Comparison of ENCODE assay signal across 12 cellular contexts in genomic region chr16:67516296-67517177, GRCh38. TPM values are rescaled to one million over a fixed set of nuclear protein-coding genes. Genes with fewer than 3 reads are reported as not detected.
DNase-seq lines count a peak whose midpoint lies in the region; TF ChIP-seq lines count a peak whose summit lies in the region.
"Had no signal": no experiment of that assay in that cellular context is flagged by ENCODE, and none has a peak within 500 bp of the region (broad histone marks: within the 10 kb centered on the region; RNA-seq: fewer than 3 reads in every experiment).

No MANE protein-coding gene starts in this region.

- no peak for TF ChIP-seq CTCF in Peyer's patch (IDR thresholded peaks at IDR 0.05)

- no peak for TF ChIP-seq POLR2A in Peyer's patch (IDR thresholded peaks at IDR 0.05)

- H2BK12ac ChIP-seq in neuronal stem cell (ENCODE audit: low read length), result no peak overlapping the region

- peak; percentile 54 for DNase-seq in COLO829 (ENCODE audit: low spot score)
- DNase-seq in Peyer's patch, result no peak
- peak; percentile 19 for DNase-seq in epidermal melanocyte (ENCODE audit: insufficient read length, low spot score)
- no peak for DNase-seq in neuronal stem cell (ENCODE audit: low spot score)
- DNase-seq in Ammon's horn (ENCODE audit: low spot score), result no peak
- DNase-seq in NCI-H1694 treated with DMSO at 0.1 percent for 48 hours (lab: John Stamatoyannopoulos, UW), result no peak
- DNase-seq in HT-29 (ENCODE audit: low spot score), result no peak
- DNase-seq in NCI-H524 (lab: John Stamatoyannopoulos, UW), result no peak
- DNase-seq: activated CD8-positive, alpha-beta T cell treated with anti-CD3 and anti-CD28 coated beads, Interleukin-2, amount 10 ng/mL, durations not matched to agents 7 days and 5 days; left cardiac atrium; NCI-H446; retina had no signal

- H3K27me3 ChIP-seq in Peyer's patch, result no peaks in the 10 kb centered on the region
- H3K27me3 ChIP-seq in neuronal stem cell (ENCODE audit: control insufficient read depth in 3 of 3, insufficient read depth in 3 of 3, low read depth in 1 of 3, low read length in 3 of 3), result peaks cover 0 to 3% (median 0%) of the 10 kb centered on the region in 3 experiments

- H3K4me3 ChIP-seq in Peyer's patch, result no peak overlapping the region
- no peak overlapping the region for H3K4me3 ChIP-seq in neuronal stem cell (ENCODE audit: low read length in 2 of 2)

- no peak overlapping the region for H3K4ac ChIP-seq in neuronal stem cell (ENCODE audit: low read length)

- no peak overlapping the region for H2BK120ac ChIP-seq in neuronal stem cell (ENCODE audit: low read depth, low read length)

- no CpG with 5 or more reads among the region's 12 CpGs for WGBS in neuronal stem cell (ENCODE audit: extremely low coverage in 2 of 2, insufficient read length in 2 of 2, insufficient replicate concordance in 1 of 2), 2 donors

- H2BK15ac ChIP-seq in neuronal stem cell (ENCODE audit: low read length), result no peak overlapping the region

- H3K14ac ChIP-seq in neuronal stem cell (ENCODE audit: low read length), result no peak overlapping the region

- no peaks in the 10 kb centered on the region for H3K36me3 ChIP-seq in Peyer's patch
- no peaks in the 10 kb centered on the region for H3K36me3 ChIP-seq in neuronal stem cell (replicated peaks in 1 of 2; ENCODE audit: control insufficient read depth in 2 of 2, insufficient read depth in 2 of 2, low read length in 2 of 2)

- H2AK5ac ChIP-seq in neuronal stem cell (ENCODE audit: low read depth, low read length), result no peak overlapping the region

- peak overlapping the region; percentile 37 for H2AFZ ChIP-seq in neuronal stem cell (ENCODE audit: low read length)

- H3K27ac ChIP-seq in Peyer's patch, result peak overlapping the region in 3 of 4 donors; percentile 27 to 89 (median 87)
- H3K27ac ChIP-seq in neuronal stem cell (replicated peaks; ENCODE audit: low read length), result no peak overlapping the region

- H4K91ac ChIP-seq in neuronal stem cell (ENCODE audit: low read depth, low read length, poor library complexity), result no peak overlapping the region

- H3K79me1 ChIP-seq in neuronal stem cell (ENCODE audit: low read depth, low read length), result no peaks in the 10 kb centered on the region

- H3K23ac ChIP-seq in neuronal stem cell (ENCODE audit: low read depth, low read length, poor library complexity), result no peak overlapping the region

- peaks cover 0 to 18% (median 4%) of the 10 kb centered on the region in 4 donors for H3K4me1 ChIP-seq in Peyer's patch
- H3K4me1 ChIP-seq in neuronal stem cell (ENCODE audit: control insufficient read depth in 2 of 2, insufficient read depth in 1 of 2, low read depth in 1 of 2, low read length in 2 of 2), result no peaks in the 10 kb centered on the region

- no peak overlapping the region for H2BK5ac ChIP-seq in neuronal stem cell (ENCODE audit: low read length)

- H4K8ac ChIP-seq in neuronal stem cell (ENCODE audit: low read depth, low read length), result no peak overlapping the region

- H3K18ac ChIP-seq in neuronal stem cell (ENCODE audit: low read length), result no peak overlapping the region

- H3K9me3 ChIP-seq in Peyer's patch (no peaks in the 10 kb centered on the region), neuronal stem cell (replicated peaks in 1 of 2; ENCODE audit: control insufficient read depth in 2 of 2, insufficient read depth in 1 of 2, low read depth in 1 of 2, low read length in 2 of 2) (no peaks in the 10 kb centered on the region)

- H3K9ac ChIP-seq in neuronal stem cell (ENCODE audit: low read depth, low read length, poor library complexity), result no peak overlapping the region

- no peak overlapping the region for H3K4me2 ChIP-seq in neuronal stem cell (ENCODE audit: insufficient read depth, low read length, poor library complexity, severe bottlenecking)

RNA-seq across cellular contexts. Expression of gene RIPOR1, which starts 12.1 kb away (rescaled TPM):
- total RNA-seq in Peyer's patch, result 10 to 100 TPM; 10.5 to 70.1 (median 42.5) TPM
- 23.0 TPM for polyA plus RNA-seq in neuronal stem cell (2013, experiment 1 of 2)
- polyA plus RNA-seq in neuronal stem cell (2013, experiment 2 of 2), result 23.4 TPM
- total RNA-seq in HT-29 (2014; rRNA removed; shearing (Covaris generic)), result 22.8 and 23.8 TPM in 2 replicates

RNA-seq across cellular contexts. Expression of gene AGRP, which starts 33.2 kb away (rescaled TPM):
- not detected for total RNA-seq in Peyer's patch
- polyA plus RNA-seq in neuronal stem cell (2013, experiment 1 of 2), result not detected
- polyA plus RNA-seq in neuronal stem cell (2013, experiment 2 of 2), result not detected
- total RNA-seq in HT-29 (2014; rRNA removed; shearing (Covaris generic)), result not detected in 2 replicates
- total RNA-seq: activated CD8-positive, alpha-beta T cell treated with anti-CD3 and anti-CD28 coated beads, Interleukin-2, amount 10 ng/mL, durations not matched to agents 7 days and 5 days; left cardiac atrium had no signal

RNA-seq across cellular contexts. Expression of gene ATP6V0D1, which starts 35.6 kb away (rescaled TPM):
- 100 to 1,000 TPM; 131 to 223 (median 202) TPM for total RNA-seq in Peyer's patch
- polyA plus RNA-seq in neuronal stem cell (2013, experiment 1 of 2), result 20.8 TPM
- polyA plus RNA-seq in neuronal stem cell (2013, experiment 2 of 2), result 20.9 TPM
- total RNA-seq in HT-29 (2014; rRNA removed; shearing (Covaris generic)), result 97.6 and 99.5 TPM in 2 replicates

RNA-seq across cellular contexts. Expression of gene CTCF, which starts 45.8 kb away (rescaled TPM):
- total RNA-seq in Peyer's patch, result 10 to 100 TPM; 35.3 to 59.4 (median 42.7) TPM
- polyA plus RNA-seq in neuronal stem cell (2013, experiment 1 of 2), result 40.2 TPM
- polyA plus RNA-seq in neuronal stem cell (2013, experiment 2 of 2), result 39.4 TPM
- total RNA-seq in HT-29 (2014; rRNA removed; shearing (Covaris generic)), result 28.3 and 36.4 TPM in 2 replicates

Comparison
In these comparisons a context has a peak if more than half of its experiments do, and no peak if none do; other contexts are left out.
1. DNase-seq: peak in COLO829 (single experiment) and epidermal melanocyte (single experiment); none in Peyer's patch (0 of 3), neuronal stem cell (single experiment), Ammon's horn (single experiment), NCI-H1694 treated with DMSO at 0.1 percent for 48 hours (single experiment), HT-29 (single experiment) and NCI-H524 (0 of 2).